8 cellular contexts compared by ENCODE assay signal in the genomic region with DNA sequence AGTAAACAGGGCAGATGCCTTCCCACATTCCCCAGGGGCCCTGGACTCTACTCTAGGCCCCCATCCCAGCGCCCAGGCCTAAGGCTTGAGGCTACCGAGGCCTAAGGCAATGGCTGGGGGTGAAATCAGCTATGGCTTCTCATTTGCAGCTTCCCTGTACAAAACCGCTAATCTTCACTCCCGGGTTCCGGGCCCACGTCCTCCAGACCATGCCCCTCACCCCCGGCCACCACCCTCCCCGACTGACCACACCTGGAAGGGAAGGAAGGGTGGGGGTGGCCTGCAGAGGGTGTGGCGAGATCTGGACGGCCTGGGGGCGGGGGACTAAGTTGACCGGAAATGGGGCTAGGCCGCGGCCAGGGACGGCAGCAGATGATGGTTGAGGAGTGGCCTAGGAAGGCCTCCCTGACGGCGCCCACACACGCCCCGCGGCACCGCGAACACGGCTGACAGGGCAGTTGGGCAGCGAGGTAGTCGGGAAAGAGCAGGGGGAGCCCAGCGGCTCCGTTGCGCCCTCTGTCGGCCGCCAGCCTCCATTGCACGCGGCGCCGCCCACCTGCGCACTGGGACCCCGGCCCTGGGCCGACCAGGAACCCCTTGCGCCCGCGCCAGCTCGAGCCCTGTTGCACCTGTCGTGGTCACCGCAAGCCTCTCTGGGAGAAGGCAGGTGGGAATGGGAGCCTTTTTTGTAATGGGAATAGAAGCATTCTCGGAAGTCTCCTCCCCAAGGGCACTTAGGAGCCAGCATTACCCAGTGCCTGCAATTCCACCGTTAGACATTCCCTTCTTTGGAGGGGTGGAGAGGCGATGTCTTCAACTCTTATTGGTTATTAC.
DNase-seq lines count a peak whose midpoint lies in the region; ATAC-seq and TF ChIP-seq lines count a peak whose summit lies in the region.

No MANE protein-coding gene starts in this region.

- no peaks in the 10 kb centered on the region for H3K9me3 Mint-ChIP-seq in immature natural killer cell

- H3K4me1 Mint-ChIP-seq in immature natural killer cell = peaks cover 0 to 3% of the 10 kb centered on the region in 2 donors

- H3K27me3 ChIP-seq in WERI-Rb-1 (ENCODE audit: insufficient read depth, low read depth, severe bottlenecking) (no peaks in the 10 kb centered on the region), breast epithelium (no peaks in the 10 kb centered on the region), smooth muscle cell (ENCODE audit: low read depth) (no peaks in the 10 kb centered on the region)

- WGBS in smooth muscle cell (ENCODE audit: low lambda C conversion rate) = 22% methylated on average over 31 of the region's 46 CpGs

- H3F3A ChIP-seq in smooth muscle cell (ENCODE audit: low read depth) = peaks cover 8% of the 10 kb centered on the region

- H3K27ac ChIP-seq in WERI-Rb-1 (peak overlapping the region; percentile 66), breast epithelium (peak overlapping the region; percentile 70 to 77), smooth muscle cell (ENCODE audit: low read depth) (no peak overlapping the region)

- no peaks in the 10 kb centered on the region for H3K79me2 ChIP-seq in smooth muscle cell (ENCODE audit: low read depth)

- H3K4me1 ChIP-seq in breast epithelium = no peaks in the 10 kb centered on the region
- peaks cover 3% of the 10 kb centered on the region for H3K4me1 ChIP-seq in smooth muscle cell (ENCODE audit: low read depth)

- H3K4me3 ChIP-seq in WERI-Rb-1 (ENCODE audit: low read depth, low read length) (peak overlapping the region; percentile 50), breast epithelium (peak overlapping the region; percentile 30 to 64 (median 41)), smooth muscle cell (peak overlapping the region; percentile 30)

- peak overlapping the region in 3 of 6 donors; percentile 46 to 77 (median 53) for H3K27ac Mint-ChIP-seq in immature natural killer cell

- peak; percentile 99 for TF ChIP-seq CTCF in WERI-Rb-1 (IDR thresholded peaks at IDR 0.05; ENCODE audit: low read depth, low read length)
- peak; percentile 91 to 97 (median 96) for TF ChIP-seq CTCF in breast epithelium (IDR thresholded peaks at IDR 0.05)
- TF ChIP-seq CTCF in smooth muscle cell (IDR thresholded peaks at IDR 0.05; ENCODE audit: borderline replicate concordance, insufficient read depth, poor library complexity, severe bottlenecking) = peak; percentile 98

- intact Hi-C loops in breast epithelium (cut with DNase I; ENCODE audit: low total_unique reads) = no loop called here

- H3K36me3 ChIP-seq in WERI-Rb-1 = no peaks in the 10 kb centered on the region
- no peaks in the 10 kb centered on the region for H3K36me3 ChIP-seq in breast epithelium
- no peaks in the 10 kb centered on the region for H3K36me3 ChIP-seq in smooth muscle cell (ENCODE audit: low read depth)

- DNase-seq in ELF-1 (ENCODE audit: low read depth, low spot score) (peak; percentile 92), HCEC 1CT (peak; percentile 53), NCI-H146 treated with DMSO at 0.1 percent for 48 hours (lab: John Stamatoyannopoulos, UW; ENCODE audit: unreplicated experiment) (peak; percentile 51), WERI-Rb-1 (peak; percentile 85), breast epithelium (ENCODE audit: low spot score in 2 of 2) (peak; percentile 54 to 68), immature natural killer cell (peak; percentile 49 to 61 (median 59)), smooth muscle cell (lab: John Stamatoyannopoulos, UW; ENCODE audit: unreplicated experiment) (peak; percentile 11)

- H2AFZ ChIP-seq in smooth muscle cell (ENCODE audit: low read depth) = peak overlapping the region; percentile 9

- H3K4me2 ChIP-seq in smooth muscle cell = peak overlapping the region; percentile 74

- TF ChIP-seq POLR2A in breast epithelium (IDR thresholded peaks at IDR 0.05) = no peak

- no peaks in the 10 kb centered on the region for H3K36me3 Mint-ChIP-seq in immature natural killer cell

- no peaks in the 10 kb centered on the region for H3K9me3 ChIP-seq in WERI-Rb-1 (ENCODE audit: severe bottlenecking)
- no peaks in the 10 kb centered on the region for H3K9me3 ChIP-seq in breast epithelium
- no peaks in the 10 kb centered on the region for H3K9me3 ChIP-seq in smooth muscle cell (replicated peaks; ENCODE audit: low read depth)

- no peak overlapping the region for H3K9ac ChIP-seq in smooth muscle cell (ENCODE audit: low read depth)

- peaks cover 0 to 2% (median 0%) of the 10 kb centered on the region in 3 donors for H3K27me3 Mint-ChIP-seq in immature natural killer cell (ENCODE audit: low read depth in 3 of 3)

- no peaks in the 10 kb centered on the region for H4K20me1 ChIP-seq in smooth muscle cell (ENCODE audit: low read depth)

- H3K4me3 Mint-ChIP-seq in immature natural killer cell = peak overlapping the region; percentile 68 to 81 (median 70)

- ATAC-seq in GM19328 (IDR thresholded peaks at IDR 0.05; ENCODE audit: unreplicated experiment) = no peak

Comparison
In these comparisons a context has a peak if more than half of its experiments do, and no peak if none do; other contexts are left out.
1. DNase-seq: peak in every context shown above with its lines; median percentile 92 in ELF-1; 85 in WERI-Rb-1; 61 in breast epithelium; 59 in immature natural killer cell; 53 in HCEC 1CT; 51 in NCI-H146 treated with DMSO at 0.1 percent for 48 hours; 11 in smooth muscle cell.